ENCODE assay signal across 8 cellular contexts in genomic region chr2:102005989-102006885, GRCh38. TPM values are rescaled to one million over a fixed set of nuclear protein-coding genes. Genes with fewer than 3 reads are reported as not detected.
DNase-seq lines count a peak whose midpoint lies in the region; ATAC-seq and TF ChIP-seq lines count a peak whose summit lies in the region.

No MANE protein-coding gene starts in this region.

- no peaks in the 10 kb centered on the region for H3K79me2 ChIP-seq in hepatocyte

- WGBS in hepatocyte (ENCODE audit: low lambda C conversion rate, missing lambda C conversion rate) = 61% methylated on average over 15 of the region's 15 CpGs

- ATAC-seq in GM19043 (IDR thresholded peaks at IDR 0.05; ENCODE audit: low read depth, unreplicated experiment) = peak; percentile 59

- H3K9me3 ChIP-seq in hepatocyte (ENCODE audit: low read depth) = no peaks in the 10 kb centered on the region

- H3K4me2 ChIP-seq in hepatocyte = no peak overlapping the region

- H3K36me3 ChIP-seq in hepatocyte (replicated peaks; ENCODE audit: insufficient read depth, low read depth) = no peaks in the 10 kb centered on the region

- H3K4me3 ChIP-seq in hepatocyte = no peak overlapping the region

- no peak overlapping the region for H3K27ac ChIP-seq in hepatocyte

- H3K27me3 ChIP-seq in hepatocyte = no peaks in the 10 kb centered on the region

- DNase-seq in CD1c-positive myeloid dendritic cell (ENCODE audit: extremely low spot score) = peak; percentile 77
- peak; percentile 68 for DNase-seq in NAMALWA (ENCODE audit: low spot score)
- DNase-seq in activated naive CD4-positive, alpha-beta T cell treated with anti-CD3 and anti-CD28 coated beads, Interleukin-2, amount 50 U/mL, for 16 hours = peak; percentile 35
- peak; percentile 77 for DNase-seq in hepatocyte (ENCODE audit: low spot score)
- DNase-seq in stimulated activated CD4-positive, alpha-beta T cell treated with anti-CD3 and anti-CD28 coated beads, Interleukin-1b, Interleukin-23, amount 100 ng/mL, for 48 hours = peak; percentile 42
- DNase-seq in 8988T = no peak
- DNase-seq in NCI-H1417 treated with DMSO at 0.1 percent for 48 hours (lab: John Stamatoyannopoulos, UW) = no peak

- no peaks in the 10 kb centered on the region for H4K20me1 ChIP-seq in hepatocyte (ENCODE audit: insufficient read depth, poor library complexity, severe bottlenecking)

- no peak overlapping the region for H2AFZ ChIP-seq in hepatocyte

- peak; percentile 60 for TF ChIP-seq CTCF in hepatocyte (IDR thresholded peaks at IDR 0.05; ENCODE audit: poor library complexity)

- H3K9me2 ChIP-seq in hepatocyte (replicated peaks; ENCODE audit: insufficient read depth) = no peaks in the 10 kb centered on the region

- no peaks in the 10 kb centered on the region for H3K4me1 ChIP-seq in hepatocyte (ENCODE audit: insufficient read depth)

RNA-seq across cellular contexts. Expression of gene IL1R2, which starts 14.5 kb away (rescaled TPM):
- total RNA-seq in hepatocyte = 1.3 and 10.5 TPM in 2 replicates
- polyA plus RNA-seq in hepatocyte = 5.8 and 11.4 TPM in 2 replicates

Comparison
In these comparisons a context has a peak if more than half of its experiments do, and no peak if none do; other contexts are left out.
1. DNase-seq: peak in CD1c-positive myeloid dendritic cell (single experiment), NAMALWA (single experiment), activated naive CD4-positive, alpha-beta T cell treated with anti-CD3 and anti-CD28 coated beads, Interleukin-2, amount 50 U/mL, for 16 hours (single experiment), hepatocyte (single experiment) and stimulated activated CD4-positive, alpha-beta T cell treated with anti-CD3 and anti-CD28 coated beads, Interleukin-1b, Interleukin-23, amount 100 ng/mL, for 48 hours (single experiment); none in 8988T (single experiment) and NCI-H1417 treated with DMSO at 0.1 percent for 48 hours (single experiment).